ENCODE assay signal across 9 cellular contexts in the genomic region with DNA sequence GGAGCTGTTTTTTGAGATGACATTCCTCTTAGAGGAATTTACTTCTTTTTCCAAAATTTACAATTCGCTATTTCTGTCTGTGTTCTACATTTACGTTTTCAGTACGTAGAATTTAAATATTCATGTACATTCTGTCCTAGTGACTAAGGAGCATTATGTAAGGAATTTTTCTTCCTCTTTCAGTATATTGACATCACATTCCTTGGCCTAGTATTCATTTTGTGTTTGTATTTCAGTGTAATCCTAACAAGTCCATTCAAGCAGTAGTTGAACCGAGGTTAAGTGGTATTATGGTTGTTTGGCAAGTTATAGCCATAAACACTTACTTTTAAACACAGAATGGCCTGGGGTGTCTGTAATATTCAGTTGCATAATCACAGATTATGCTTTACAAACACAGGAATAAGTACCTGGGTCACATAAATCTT. TPM values are rescaled to one million over a fixed set of nuclear protein-coding genes. Genes with fewer than 3 reads are reported as not detected.
DNase-seq lines count a peak whose midpoint lies in the region; ATAC-seq and TF ChIP-seq lines count a peak whose summit lies in the region.
"Had no signal": no experiment of that assay in that cellular context is flagged by ENCODE, and none has a peak within 500 bp of the region (broad histone marks: within the 10 kb centered on the region; RNA-seq: fewer than 3 reads in every experiment).

No MANE protein-coding gene starts in this region.

- in situ Hi-C loops in transverse colon (cut with MboI; ENCODE audit: low pct_ligation_motif_present in 1 of 4, low pct_unique_long_range_greater_than_20kb in 1 of 4, low sequenced_read_pairs in 3 of 4) = no loop called here

- H3K9me3 Mint-ChIP-seq in T-helper 2 cell treated with Interferon-gamma antibody and Interleukin-4, amounts not matched to agents 5 μg/mL and 100 μg/mL, for 36 hours = peaks cover 24% of the 10 kb centered on the region
- peaks cover 6% of the 10 kb centered on the region for H3K9me3 Mint-ChIP-seq in activated CD8-positive, alpha-beta T cell treated with anti-CD3 and anti-CD28 coated beads for 36 hours

- H3K4me3 ChIP-seq in gastroesophageal sphincter = no peak overlapping the region
- no peak overlapping the region for H3K4me3 ChIP-seq in transverse colon
- H3K4me3 ChIP-seq in psoas muscle = no peak overlapping the region

- TF ChIP-seq EP300 in gastroesophageal sphincter (IDR thresholded peaks at IDR 0.05) (no peak), transverse colon (IDR thresholded peaks at IDR 0.05; ENCODE audit: low read depth) (no peak)

- intact Hi-C loops in activated CD8-positive, alpha-beta T cell treated with anti-CD3 and anti-CD28 coated beads for 36 hours (cut with micrococcal nuclease) = no loop called here
- intact Hi-C loops in transverse colon (cut with DNase I; ENCODE audit: low total_unique reads) (no loop called here), psoas muscle (cut with DNase I) (no loop called here)

- H3K36me3 ChIP-seq in gastroesophageal sphincter = no peaks in the 10 kb centered on the region
- H3K36me3 ChIP-seq in transverse colon = no peaks in the 10 kb centered on the region
- no peaks in the 10 kb centered on the region for H3K36me3 ChIP-seq in psoas muscle (ENCODE audit: insufficient read depth in 1 of 2, low read depth in 1 of 2)

- no peak for ATAC-seq in activated CD8-positive, alpha-beta T cell treated with anti-CD3 and anti-CD28 coated beads for 36 hours
- ATAC-seq in gastroesophageal sphincter = peak; percentile 46
- ATAC-seq in GM21390 (IDR thresholded peaks at IDR 0.05; ENCODE audit: unreplicated experiment) = no peak
- ATAC-seq in psoas muscle = no peak

- H3K27ac ChIP-seq in gastroesophageal sphincter (peak overlapping the region; percentile 24 to 60 (median 42)), transverse colon (peak overlapping the region; percentile 42 to 69 (median 61)), psoas muscle (no peak overlapping the region)

- no peak for DNase-seq in T-helper 2 cell treated with Interferon-gamma antibody and Interleukin-4, amounts not matched to agents 5 μg/mL and 100 μg/mL, for 36 hours (ENCODE audit: low spot score)
- no peak for DNase-seq in T-helper 2 cell
- no peak for DNase-seq in activated CD8-positive, alpha-beta T cell treated with anti-CD3 and anti-CD28 coated beads for 36 hours
- no peak for DNase-seq in transverse colon
- DNase-seq in NCI-H128 (lab: John Stamatoyannopoulos, UW; ENCODE audit: unreplicated experiment) = no peak
- no peak for DNase-seq in psoas muscle
- DNase-seq: posterior cingulate gyrus had no signal

- H3K4me1 ChIP-seq in gastroesophageal sphincter (peaks cover 0 to 15% (median 0%) of the 10 kb centered on the region in 3 donors), transverse colon (peaks cover 5 to 23% (median 19%) of the 10 kb centered on the region in 4 donors), psoas muscle (no peaks in the 10 kb centered on the region)

- CTCF ChIA-PET in activated CD8-positive, alpha-beta T cell treated with anti-CD3 and anti-CD28 coated beads for 36 hours (lab: Charles Lee) = no interaction called here

- H3K27me3 ChIP-seq in gastroesophageal sphincter = no peaks in the 10 kb centered on the region
- no peaks in the 10 kb centered on the region for H3K27me3 ChIP-seq in transverse colon
- H3K27me3 ChIP-seq in psoas muscle (ENCODE audit: insufficient read depth in 3 of 3, low read length in 2 of 3) = no peaks in the 10 kb centered on the region

- peak overlapping the region; percentile 32 for H3K27ac Mint-ChIP-seq in T-helper 2 cell treated with Interferon-gamma antibody and Interleukin-4, amounts not matched to agents 5 μg/mL and 100 μg/mL, for 36 hours
- peak overlapping the region; percentile 37 for H3K27ac Mint-ChIP-seq in activated CD8-positive, alpha-beta T cell treated with anti-CD3 and anti-CD28 coated beads for 36 hours

- POLR2A ChIA-PET in activated CD8-positive, alpha-beta T cell treated with anti-CD3 and anti-CD28 coated beads for 36 hours (lab: Charles Lee) = interaction anchor here (0.8 to 1.3 kb wide), 3 partner anchors 26 to 51 kb away, joined by 3 to 4 read pairs (median 3); no protein-coding TSS in a partner anchor

- no peak for TF ChIP-seq CTCF in activated CD8-positive, alpha-beta T cell treated with anti-CD3 and anti-CD28 coated beads for 36 hours (IDR thresholded peaks at IDR 0.05)
- TF ChIP-seq CTCF in gastroesophageal sphincter (IDR thresholded peaks at IDR 0.05) (no peak), transverse colon (IDR thresholded peaks at IDR 0.05) (no peak), psoas muscle (IDR thresholded peaks at IDR 0.05) (no peak)

- WGBS in gastroesophageal sphincter (ENCODE audit: low coverage in 1 of 2), 2 donors = 43 to 53% methylated on average over 4 of the region's 4 CpGs
- 36 to 37% methylated on average over 4 of the region's 4 CpGs for WGBS in transverse colon (ENCODE audit: low coverage in 1 of 2), 2 donors
- WGBS in psoas muscle, 3 donors = 82 to 83% (median 82%) methylated on average over 4 of the region's 4 CpGs

- peaks cover 21% of the 10 kb centered on the region for H3K4me1 Mint-ChIP-seq in T-helper 2 cell treated with Interferon-gamma antibody and Interleukin-4, amounts not matched to agents 5 μg/mL and 100 μg/mL, for 36 hours (ENCODE audit: low read depth)
- peaks cover 30% of the 10 kb centered on the region for H3K4me1 Mint-ChIP-seq in activated CD8-positive, alpha-beta T cell treated with anti-CD3 and anti-CD28 coated beads for 36 hours (ENCODE audit: low read depth)

- TF ChIP-seq POLR2A in gastroesophageal sphincter (IDR thresholded peaks at IDR 0.05) (no peak), transverse colon (IDR thresholded peaks at IDR 0.05) (no peak)

- peaks cover 20% of the 10 kb centered on the region for H3K36me3 Mint-ChIP-seq in T-helper 2 cell treated with Interferon-gamma antibody and Interleukin-4, amounts not matched to agents 5 μg/mL and 100 μg/mL, for 36 hours (ENCODE audit: low read depth)
- H3K36me3 Mint-ChIP-seq in activated CD8-positive, alpha-beta T cell treated with anti-CD3 and anti-CD28 coated beads for 36 hours (ENCODE audit: low read depth) = peaks cover 14% of the 10 kb centered on the region

- no peaks in the 10 kb centered on the region for H3K9me3 ChIP-seq in gastroesophageal sphincter
- no peaks in the 10 kb centered on the region for H3K9me3 ChIP-seq in transverse colon
- H3K9me3 ChIP-seq in psoas muscle = no peaks in the 10 kb centered on the region

- H3K27me3 Mint-ChIP-seq in T-helper 2 cell treated with Interferon-gamma antibody and Interleukin-4, amounts not matched to agents 5 μg/mL and 100 μg/mL, for 36 hours (ENCODE audit: low read depth) = no peaks in the 10 kb centered on the region
- no peaks in the 10 kb centered on the region for H3K27me3 Mint-ChIP-seq in activated CD8-positive, alpha-beta T cell treated with anti-CD3 and anti-CD28 coated beads for 36 hours

- H3K4me3 Mint-ChIP-seq in T-helper 2 cell treated with Interferon-gamma antibody and Interleukin-4, amounts not matched to agents 5 μg/mL and 100 μg/mL, for 36 hours = peak overlapping the region; percentile 0
- H3K4me3 Mint-ChIP-seq in activated CD8-positive, alpha-beta T cell treated with anti-CD3 and anti-CD28 coated beads for 36 hours = no peak overlapping the region

RNA-seq across cellular contexts. Expression of gene SIPA1L1, which starts 52.1 kb away (rescaled TPM):
- 10 to 100 TPM; 52.0 to 57.7 TPM for total RNA-seq in activated CD8-positive, alpha-beta T cell treated with anti-CD3 and anti-CD28 coated beads for 36 hours
- total RNA-seq in gastroesophageal sphincter (10 to 100 TPM; 23.6 to 61.0 (median 44.7) TPM), transverse colon (100 to 1,000 TPM in 1 of 4 donors, 10 to 100 TPM in 3; 46.4 to 181 (median 81.7) TPM), psoas muscle (1 to 10 TPM; 3.1 to 3.9 (median 3.5) TPM)
- 1 to 10 TPM in 2 of 3 donors, under 1 TPM in 1; 0.87 to 1.8 (median 1.5) TPM for polyA plus RNA-seq in psoas muscle

Comparison
In these comparisons a context has a peak if more than half of its experiments do, and no peak if none do; other contexts are left out.
1. RNA of gene SIPA1L1, which starts 52.1 kb away (total RNA-seq): 46.4 to 181 TPM in transverse colon, 23.6 to 61.0 TPM in gastroesophageal sphincter and 52.0 to 57.7 TPM in activated CD8-positive, alpha-beta T cell treated with anti-CD3 and anti-CD28 coated beads for 36 hours; 3.1 to 3.9 TPM in psoas muscle; every median in the first group is over 4 times any median in the second.